Comparison of ENCODE assay signal across 19 cellular contexts in genomic region chr4:176849076-176849475, GRCh38. TPM values are rescaled to one million over a fixed set of nuclear protein-coding genes. Genes with fewer than 3 reads are reported as not detected.
"Had no signal": no experiment of that assay in that cellular context is flagged by ENCODE, and none has a peak within 500 bp of the region (broad histone marks: within the 10 kb centered on the region; RNA-seq: fewer than 3 reads in every experiment).

No MANE protein-coding gene starts in this region.

- DNase-seq: activated CD4-positive, alpha-beta memory T cell treated with anti-CD3 and anti-CD28 coated beads for 36 hours; activated CD4-positive, alpha-beta T cell treated with anti-CD3 and anti-CD28 coated beads for 4 hours; activated CD8-positive, alpha-beta memory T cell treated with anti-CD3 and anti-CD28 coated beads, Interleukin-2, amount 10 ng/mL, durations not matched to agents 7 days and 5 days; activated naive CD4-positive, alpha-beta T cell; aorta; brain microvascular endothelial cell; cortex of kidney; effector CD4-positive, alpha-beta T cell; hypothalamus; kidney; midbrain; nephron progenitor cell; nucleus accumbens; stimulated activated naive B cell treated with anti-CD40 and anti-IgM and Interleukin-4, amounts not matched to agents 10 μg/mL and 1 μg/mL and 100 μg/mL, for 72 hours; upper lobe of left lung had no signal

- H3K27ac ChIP-seq: brain microvascular endothelial cell, thoracic aorta, upper lobe of left lung had no signal

- FAIRE-seq: frontal cortex, kidney had no signal

- H3K4me1 ChIP-seq: upper lobe of left lung had no signal

- H3K4me3 ChIP-seq: lung, thoracic aorta, upper lobe of left lung had no signal

- H3K9me3 ChIP-seq: thoracic aorta, upper lobe of left lung had no signal

- H3K36me3 ChIP-seq: brain microvascular endothelial cell, thoracic aorta, upper lobe of left lung had no signal

- H3K27me3 ChIP-seq: brain microvascular endothelial cell, upper lobe of left lung had no signal

RNA-seq across cellular contexts. Expression of gene VEGFC, which starts 56.4 kb away (rescaled TPM):
- total RNA-seq: activated CD4-positive, alpha-beta memory T cell treated with anti-CD3 and anti-CD28 coated beads for 36 hours; activated CD8-positive, alpha-beta memory T cell treated with anti-CD3 and anti-CD28 coated beads, Interleukin-2, amount 10 ng/mL, durations not matched to agents 7 days and 5 days; activated T-helper 17 cell treated with anti-CD3 and anti-CD28 coated beads, Interleukin-2, amount 50 U/mL, for 72 hours had no signal
